In the genomic region with DNA sequence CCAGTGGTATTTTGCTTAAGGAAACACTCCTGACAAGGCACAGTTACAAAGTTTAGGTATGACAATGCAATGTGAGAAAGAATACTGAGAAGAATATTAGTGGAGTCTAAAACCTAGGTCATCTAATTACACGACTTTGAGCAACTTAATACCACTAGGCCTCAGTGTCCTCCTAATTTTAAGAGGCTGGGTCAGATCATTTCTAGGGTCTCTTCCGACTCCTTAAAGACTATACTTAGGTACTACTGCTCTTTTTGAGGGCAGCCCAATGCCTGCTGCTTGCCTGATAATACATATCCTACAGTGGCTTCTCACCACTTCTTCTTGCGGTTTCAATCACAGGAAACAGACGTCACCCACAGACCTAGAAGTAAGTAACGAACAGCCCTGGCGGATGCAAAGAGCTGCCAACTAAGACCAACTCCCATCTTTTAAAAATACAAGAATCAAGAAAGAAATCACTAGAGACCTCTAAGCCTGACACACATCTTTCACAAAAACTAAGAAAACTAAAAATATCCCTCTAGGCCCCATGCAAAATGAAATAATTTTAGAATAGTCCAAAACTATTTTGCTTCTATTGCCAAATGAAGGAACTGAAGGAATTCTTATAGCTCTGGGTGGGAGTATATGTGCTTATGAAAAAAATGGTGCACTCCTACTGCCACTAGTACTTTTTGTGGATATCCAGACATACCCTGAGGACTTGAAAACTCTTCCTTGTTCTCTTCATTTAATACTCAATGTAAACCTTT, we compare ENCODE assay signal across 8 cellular contexts. TPM values are rescaled to one million over a fixed set of nuclear protein-coding genes. Genes with fewer than 3 reads are reported as not detected.
A peak's percentile ranks its signal among the peaks of the same experiment; 100 is the strongest.
DNase-seq lines count a peak whose midpoint lies in the region; ATAC-seq and TF ChIP-seq lines count a peak whose summit lies in the region.

No MANE protein-coding gene starts in this region.

- H3K4me1 ChIP-seq in parathyroid adenoma, result no peaks in the 10 kb centered on the region
- peaks cover 47% of the 10 kb centered on the region for H3K4me1 ChIP-seq in vagina

- intact Hi-C loops in dorsolateral prefrontal cortex (cut with DNase I) (no loop called here), vagina (cut with DNase I) (no loop called here)

- peaks cover 48% of the 10 kb centered on the region for H3K79me2 ChIP-seq in parathyroid adenoma

- DNase-seq in Ammon's horn (ENCODE audit: low spot score), result peak; percentile 70
- peak; percentile 59 for DNase-seq in GM20000 (ENCODE audit: low spot score)
- peak; percentile 47 for DNase-seq in activated CD4-positive, CD25-positive, alpha-beta regulatory T cell treated with anti-CD3 and anti-CD28 coated beads, Interleukin-2, amount 50 U/mL, for 72 hours
- DNase-seq in dorsolateral prefrontal cortex, result peak in 1 of 10 donors; percentile 44
- DNase-seq in vagina (ENCODE audit: extremely low spot score in 2 of 2), result no peak
- DNase-seq in progenitor cell of endocrine pancreas (ENCODE audit: low spot score, unreplicated experiment), result no peak

- H3K36me3 ChIP-seq in parathyroid adenoma (ENCODE audit: control insufficient read depth, insufficient read depth, low read length), result no peaks in the 10 kb centered on the region
- H3K36me3 ChIP-seq in vagina, result no peaks in the 10 kb centered on the region

- H3K27ac Mint-ChIP-seq in progenitor cell of endocrine pancreas, result no peak overlapping the region

- H3K4me2 ChIP-seq in parathyroid adenoma (ENCODE audit: low read length), result no peak overlapping the region

- no peaks in the 10 kb centered on the region for H3K9me3 Mint-ChIP-seq in progenitor cell of endocrine pancreas (ENCODE audit: low read depth)

- ATAC-seq in HG03575 (IDR thresholded peaks at IDR 0.05; ENCODE audit: extremely low read depth, insufficient number of reproducible peaks, low FRiP score, unreplicated experiment), result peak; percentile 86

- TF ChIP-seq CTCF in GM20000 (IDR thresholded peaks at IDR 0.05; ENCODE audit: extremely low read depth, missing control alignments), result no peak
- no peak for TF ChIP-seq CTCF in dorsolateral prefrontal cortex (IDR thresholded peaks at IDR 0.05 in 54 of 56, conservative IDR thresholded peaks at IDR 0.05 in 2 of 56; ENCODE audit: low read depth in 1 of 56, partially characterized antibody in 56 of 56)
- TF ChIP-seq CTCF in parathyroid adenoma (IDR thresholded peaks at IDR 0.05), result no peak
- TF ChIP-seq CTCF in vagina (IDR thresholded peaks at IDR 0.05), result no peak
- TF ChIP-seq CTCF in progenitor cell of endocrine pancreas (IDR thresholded peaks at IDR 0.05; ENCODE audit: unreplicated experiment), result no peak

- H3K27ac ChIP-seq in dorsolateral prefrontal cortex (peak overlapping the region in 33 of 59 donors; percentile 3 to 74 (median 34)), parathyroid adenoma (peak overlapping the region; percentile 20), vagina (peak overlapping the region; percentile 62)

- H3K4me3 ChIP-seq in dorsolateral prefrontal cortex (no peak overlapping the region), parathyroid adenoma (ENCODE audit: low read depth, low read length) (no peak overlapping the region), vagina (no peak overlapping the region)

- no peaks in the 10 kb centered on the region for H3K36me3 Mint-ChIP-seq in progenitor cell of endocrine pancreas (ENCODE audit: insufficient read depth)

- H3K9me3 ChIP-seq in parathyroid adenoma (ENCODE audit: control insufficient read depth, low read length) (no peaks in the 10 kb centered on the region), vagina (no peaks in the 10 kb centered on the region)

- TF ChIP-seq POLR2A in vagina (IDR thresholded peaks at IDR 0.05), result no peak

- H3K4me1 Mint-ChIP-seq in progenitor cell of endocrine pancreas (ENCODE audit: low read depth), result peaks cover 22% of the 10 kb centered on the region

- no peak overlapping the region for H3K4me3 Mint-ChIP-seq in progenitor cell of endocrine pancreas (ENCODE audit: low read depth)

- no peak overlapping the region for H3K9ac ChIP-seq in parathyroid adenoma

- H3K27me3 Mint-ChIP-seq in progenitor cell of endocrine pancreas, result no peaks in the 10 kb centered on the region

- H3K27me3 ChIP-seq in dorsolateral prefrontal cortex (no peaks in the 10 kb centered on the region), parathyroid adenoma (ENCODE audit: control insufficient read depth, insufficient read depth, low read length) (no peaks in the 10 kb centered on the region), vagina (no peaks in the 10 kb centered on the region)

- no peak overlapping the region for H2AFZ ChIP-seq in parathyroid adenoma

RNA-seq across cellular contexts. Expression of a gene that starts 13.1 kb away (rescaled TPM):
- total RNA-seq in dorsolateral prefrontal cortex (10 to 100 TPM; 19.5 to 72.5 (median 48.1) TPM), vagina (64.1 TPM), progenitor cell of endocrine pancreas (63.5 and 74.3 TPM in 2 replicates)

RNA-seq across cellular contexts. Expression of a gene that starts 30.9 kb away (rescaled TPM):
- 10 to 100 TPM; 44.4 to 98.2 (median 64.1) TPM for total RNA-seq in dorsolateral prefrontal cortex
- total RNA-seq in vagina, result 44.7 TPM
- 101 and 103 TPM in 2 replicates for total RNA-seq in progenitor cell of endocrine pancreas

RNA-seq across cellular contexts. Expression of a gene that starts 31.1 kb away (rescaled TPM):
- total RNA-seq in dorsolateral prefrontal cortex, result 10 to 100 TPM; 12.9 to 64.8 (median 38.0) TPM
- 5.6 TPM for total RNA-seq in vagina
- total RNA-seq in progenitor cell of endocrine pancreas, result 5.2 and 6.7 TPM in 2 replicates

RNA-seq across cellular contexts. Expression of a gene that starts 45.5 kb away (rescaled TPM):
- total RNA-seq in dorsolateral prefrontal cortex (10 to 100 TPM in 110 of 120 experiments, 1 to 10 TPM in 10; 7.1 to 36.8 (median 16.9) TPM), vagina (42.2 TPM), progenitor cell of endocrine pancreas (27.7 and 30.7 TPM in 2 replicates)

Comparison
In these comparisons a context has a peak if more than half of its experiments do, and no peak if none do; other contexts are left out.
1. DNase-seq: peak in Ammon's horn (single experiment), GM20000 (single experiment) and activated CD4-positive, CD25-positive, alpha-beta regulatory T cell treated with anti-CD3 and anti-CD28 coated beads, Interleukin-2, amount 50 U/mL, for 72 hours (single experiment); none in vagina (0 of 2) and progenitor cell of endocrine pancreas (single experiment).
2. Peak in every context shown above with its lines, with median percentiles within 50 percentile points of each other: H3K27ac ChIP-seq.